In the genomic region with DNA sequence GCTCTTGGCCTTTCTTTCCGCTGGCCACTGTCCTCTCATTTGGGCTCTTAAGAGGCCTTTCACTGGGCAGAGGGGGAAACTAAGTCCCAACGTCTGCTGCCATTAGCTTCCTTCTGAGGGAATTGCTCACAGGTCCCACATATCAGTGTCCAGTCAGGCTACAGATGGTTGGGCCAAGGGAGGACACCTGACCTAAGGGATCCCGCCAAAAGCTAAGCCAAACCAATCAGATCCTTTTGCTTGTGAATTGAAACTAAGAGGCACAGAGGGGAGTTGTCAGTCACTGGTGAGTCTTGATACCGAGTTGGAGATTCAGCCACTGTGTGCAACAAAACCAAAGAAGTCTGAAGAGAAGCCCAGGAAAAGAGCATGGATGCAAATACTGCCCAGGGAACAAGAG, we compare ENCODE assay signal across 34 cellular contexts. TPM values are rescaled to one million over a fixed set of nuclear protein-coding genes. Genes with fewer than 3 reads are reported as not detected.
"Had no signal": no experiment of that assay in that cellular context is flagged by ENCODE, and none has a peak within 500 bp of the region (broad histone marks: within the 10 kb centered on the region; RNA-seq: fewer than 3 reads in every experiment).

No MANE protein-coding gene starts in this region.

- H3K9me3 ChIP-seq: adrenal gland, body of pancreas, breast epithelium had no signal

- H3K27me3 ChIP-seq: adrenal gland, body of pancreas, breast epithelium had no signal

- H3K27ac ChIP-seq: adrenal gland, body of pancreas, brain microvascular endothelial cell, breast epithelium, VCaP had no signal

- H3K36me3 ChIP-seq: adrenal gland, brain microvascular endothelial cell, breast epithelium had no signal

- ATAC-seq: activated CD8-positive, alpha-beta memory T cell treated with anti-CD3 and anti-CD28 coated beads, Interleukin-2, amount 10 ng/mL, durations not matched to agents 7 days and 5 days; activated CD8-positive, alpha-beta T cell treated with anti-CD3 and anti-CD28 coated beads, Interleukin-2, amount 10 ng/mL, durations not matched to agents 7 days and 5 days; body of pancreas had no signal

- H3K4me1 ChIP-seq: adrenal gland, breast epithelium had no signal

- H3K4me1 Mint-ChIP-seq: activated B cell treated with CpG ODN at 0.5 μM for 24 hours had no signal

- FAIRE-seq: astrocyte, TTC549 had no signal

- H3K27me3 Mint-ChIP-seq: activated naive CD8-positive, alpha-beta T cell had no signal

- H3K4me3 ChIP-seq: adrenal gland, body of pancreas, breast epithelium had no signal

- H3K27ac Mint-ChIP-seq: activated B cell treated with CpG ODN at 0.5 μM for 24 hours; activated CD4-positive, alpha-beta memory T cell treated with anti-CD3 and anti-CD28 coated beads, Interleukin-2, amount 10 ng/mL, durations not matched to agents 7 days and 5 days; activated CD4-positive, alpha-beta T cell treated with anti-CD3 and anti-CD28 coated beads, Interleukin-2, amount 10 ng/mL, durations not matched to agents 7 days and 5 days; activated CD8-positive, alpha-beta memory T cell treated with anti-CD3 and anti-CD28 coated beads, Interleukin-2, amount 10 ng/mL, durations not matched to agents 7 days and 5 days; activated CD8-positive, alpha-beta T cell treated with anti-CD3 and anti-CD28 coated beads, Interleukin-2, amount 10 ng/mL, durations not matched to agents 7 days and 5 days; activated naive CD4-positive, alpha-beta T cell treated with anti-CD3 and anti-CD28 coated beads, Interleukin-2, amount 10 ng/mL, durations not matched to agents 7 days and 5 days; activated naive CD8-positive, alpha-beta T cell; activated naive CD8-positive, alpha-beta T cell treated with anti-CD3 and anti-CD28 coated beads, Interleukin-2, amount 10 ng/mL, durations not matched to agents 7 days and 5 days; activated T-cell treated with anti-CD3 and anti-CD28 coated beads, Interleukin-2, amount 50 U/mL, for 24 hours; activated T-helper 2 cell treated with anti-CD3 and anti-CD28 coated beads, Interferon-gamma antibody, Interleukin-2, Interleukin-4, amounts not matched to agents 10 μg/mL and 5 μg/mL and 100 μg/mL, durations not matched to agents 14 hours and 24 hours and 36 hours; T-helper 1 cell treated with Interleukin-12 subunit alpha and Interleukin-12 subunit beta and Interleukin-4 antibody, amounts not matched to agents 30 μg/mL and 1 μg/mL, for 36 hours; T-helper 2 cell treated with Interferon-gamma antibody and Interleukin-4, amounts not matched to agents 5 μg/mL and 100 μg/mL, for 36 hours had no signal

- H3K9me3 Mint-ChIP-seq: activated B cell treated with CpG ODN at 0.5 μM for 24 hours; activated CD4-positive, alpha-beta memory T cell treated with anti-CD3 and anti-CD28 coated beads, Interleukin-2, amount 10 ng/mL, durations not matched to agents 7 days and 5 days; activated CD4-positive, alpha-beta T cell treated with anti-CD3 and anti-CD28 coated beads, Interleukin-2, amount 10 ng/mL, durations not matched to agents 7 days and 5 days; activated naive CD4-positive, alpha-beta T cell treated with anti-CD3 and anti-CD28 coated beads, Interleukin-2, amount 10 ng/mL, durations not matched to agents 7 days and 5 days; activated naive CD8-positive, alpha-beta T cell treated with anti-CD3 and anti-CD28 coated beads, Interleukin-2, amount 10 ng/mL, durations not matched to agents 7 days and 5 days; activated T-cell treated with anti-CD3 and anti-CD28 coated beads, Interleukin-2, amount 50 U/mL, for 24 hours; activated T-helper 2 cell treated with anti-CD3 and anti-CD28 coated beads, Interferon-gamma antibody, Interleukin-2, Interleukin-4, amounts not matched to agents 10 μg/mL and 5 μg/mL and 100 μg/mL, durations not matched to agents 14 hours and 24 hours and 36 hours; T-helper 1 cell treated with Interleukin-12 subunit alpha and Interleukin-12 subunit beta and Interleukin-4 antibody, amounts not matched to agents 30 μg/mL and 1 μg/mL, for 36 hours; T-helper 2 cell treated with Interferon-gamma antibody and Interleukin-4, amounts not matched to agents 5 μg/mL and 100 μg/mL, for 36 hours had no signal

- H3K4me3 Mint-ChIP-seq: activated B cell treated with CpG ODN at 0.5 μM for 24 hours; activated CD4-positive, alpha-beta memory T cell treated with anti-CD3 and anti-CD28 coated beads, Interleukin-2, amount 10 ng/mL, durations not matched to agents 7 days and 5 days; activated CD4-positive, alpha-beta T cell treated with anti-CD3 and anti-CD28 coated beads, Interleukin-2, amount 10 ng/mL, durations not matched to agents 7 days and 5 days; activated CD8-positive, alpha-beta memory T cell treated with anti-CD3 and anti-CD28 coated beads, Interleukin-2, amount 10 ng/mL, durations not matched to agents 7 days and 5 days; activated CD8-positive, alpha-beta T cell treated with anti-CD3 and anti-CD28 coated beads, Interleukin-2, amount 10 ng/mL, durations not matched to agents 7 days and 5 days; activated naive CD4-positive, alpha-beta T cell treated with anti-CD3 and anti-CD28 coated beads, Interleukin-2, amount 10 ng/mL, durations not matched to agents 7 days and 5 days; activated naive CD8-positive, alpha-beta T cell; activated naive CD8-positive, alpha-beta T cell treated with anti-CD3 and anti-CD28 coated beads, Interleukin-2, amount 10 ng/mL, durations not matched to agents 7 days and 5 days; activated T-cell treated with anti-CD3 and anti-CD28 coated beads, Interleukin-2, amount 50 U/mL, for 24 hours; T-helper 1 cell treated with Interleukin-12 subunit alpha and Interleukin-12 subunit beta and Interleukin-4 antibody, amounts not matched to agents 30 μg/mL and 1 μg/mL, for 36 hours; T-helper 2 cell treated with Interferon-gamma antibody and Interleukin-4, amounts not matched to agents 5 μg/mL and 100 μg/mL, for 36 hours had no signal

- DNase-seq: activated B cell treated with CpG ODN at 0.5 μM for 24 hours; activated CD4-positive, alpha-beta memory T cell treated with anti-CD3 and anti-CD28 coated beads, Interleukin-2, amount 10 ng/mL, durations not matched to agents 7 days and 5 days; activated CD4-positive, alpha-beta T cell treated with anti-CD3 and anti-CD28 coated beads for 4 hours; activated CD4-positive, alpha-beta T cell treated with anti-CD3 and anti-CD28 coated beads, Interleukin-2, amount 10 ng/mL, durations not matched to agents 7 days and 5 days; activated CD4-positive, alpha-beta T cell treated with anti-CD3 and anti-CD28 coated beads, Interleukin-2, amount 50 U/mL, for 48 hours; activated CD4-positive, CD25-positive, alpha-beta regulatory T cell treated with anti-CD3 and anti-CD28 coated beads, Interleukin-2, amount 50 U/mL, for 72 hours; activated CD8-positive, alpha-beta memory T cell treated with anti-CD3 and anti-CD28 coated beads for 24 hours; activated CD8-positive, alpha-beta memory T cell treated with anti-CD3 and anti-CD28 coated beads, Interleukin-2, amount 10 ng/mL, durations not matched to agents 7 days and 5 days; activated CD8-positive, alpha-beta memory T cell treated with anti-CD3 and anti-CD28 coated beads, Interleukin-2, amount 50 U/mL, for 48 hours; activated CD8-positive, alpha-beta T cell treated with anti-CD3 and anti-CD28 coated beads, Interleukin-2, amount 10 ng/mL, durations not matched to agents 7 days and 5 days; activated effector memory CD4-positive, alpha-beta T cell treated with Interleukin-2 at 50 U/mL for 16 hours; activated gamma-delta T cell; activated naive CD4-positive, alpha-beta T cell treated with anti-CD3 and anti-CD28 coated beads, Interleukin-2, amount 10 ng/mL, durations not matched to agents 7 days and 5 days; activated naive CD4-positive, alpha-beta T cell treated with Interleukin-2 at 50 U/mL for 16 hours; activated naive CD8-positive, alpha-beta T cell treated with anti-CD3 and anti-CD28 coated beads, Interleukin-2, amount 10 ng/mL, durations not matched to agents 7 days and 5 days; activated T-cell treated with anti-CD3 and anti-CD28 coated beads, Interleukin-2, amount 50 U/mL, for 24 hours; activated T-cell treated with anti-CD3 and anti-CD28 coated beads, Interleukin-2, amount 50 U/mL, for 48 hours; amniotic stem cell; aorta; brain microvascular endothelial cell; central memory CD4-positive, alpha-beta T cell; T-helper 1 cell; T-helper 2 cell; T-helper 9 cell had no signal

- H3K36me3 Mint-ChIP-seq: activated CD8-positive, alpha-beta memory T cell treated with anti-CD3 and anti-CD28 coated beads, Interleukin-2, amount 10 ng/mL, durations not matched to agents 7 days and 5 days; activated naive CD4-positive, alpha-beta T cell treated with anti-CD3 and anti-CD28 coated beads, Interleukin-2, amount 10 ng/mL, durations not matched to agents 7 days and 5 days; activated naive CD8-positive, alpha-beta T cell treated with anti-CD3 and anti-CD28 coated beads, Interleukin-2, amount 10 ng/mL, durations not matched to agents 7 days and 5 days had no signal

RNA-seq across cellular contexts. Expression of a gene that starts 5.7 kb away (rescaled TPM):
- total RNA-seq: activated B cell treated with CpG ODN at 0.5 μM for 24 hours; activated CD4-positive, alpha-beta memory T cell treated with anti-CD3 and anti-CD28 coated beads, Interleukin-2, amount 10 ng/mL, durations not matched to agents 7 days and 5 days; activated CD4-positive, alpha-beta T cell treated with anti-CD3 and anti-CD28 coated beads, Interleukin-2, amount 10 ng/mL, durations not matched to agents 7 days and 5 days; activated CD8-positive, alpha-beta T cell treated with anti-CD3 and anti-CD28 coated beads, Interleukin-2, amount 10 ng/mL, durations not matched to agents 7 days and 5 days; activated naive CD8-positive, alpha-beta T cell treated with anti-CD3 and anti-CD28 coated beads, Interleukin-2, amount 10 ng/mL, durations not matched to agents 7 days and 5 days had no signal

RNA-seq across cellular contexts. Expression of a gene that starts 13.6 kb away (rescaled TPM):
- total RNA-seq: activated B cell treated with CpG ODN at 0.5 μM for 24 hours, aorta, breast epithelium had no signal
- polyA plus RNA-seq: aorta had no signal

RNA-seq across cellular contexts. Expression of a gene that starts 38.2 kb away (rescaled TPM):
- total RNA-seq: activated B cell treated with CpG ODN at 0.5 μM for 24 hours; activated CD4-positive, alpha-beta memory T cell treated with anti-CD3 and anti-CD28 coated beads, Interleukin-2, amount 10 ng/mL, durations not matched to agents 7 days and 5 days; activated CD4-positive, alpha-beta T cell treated with anti-CD3 and anti-CD28 coated beads, Interleukin-2, amount 10 ng/mL, durations not matched to agents 7 days and 5 days; activated CD8-positive, alpha-beta memory T cell treated with anti-CD3 and anti-CD28 coated beads, Interleukin-2, amount 10 ng/mL, durations not matched to agents 7 days and 5 days; activated CD8-positive, alpha-beta T cell treated with anti-CD3 and anti-CD28 coated beads, Interleukin-2, amount 10 ng/mL, durations not matched to agents 7 days and 5 days; activated naive CD8-positive, alpha-beta T cell treated with anti-CD3 and anti-CD28 coated beads, Interleukin-2, amount 10 ng/mL, durations not matched to agents 7 days and 5 days had no signal
